11 cellular contexts compared by ENCODE assay signal in the genomic region with DNA sequence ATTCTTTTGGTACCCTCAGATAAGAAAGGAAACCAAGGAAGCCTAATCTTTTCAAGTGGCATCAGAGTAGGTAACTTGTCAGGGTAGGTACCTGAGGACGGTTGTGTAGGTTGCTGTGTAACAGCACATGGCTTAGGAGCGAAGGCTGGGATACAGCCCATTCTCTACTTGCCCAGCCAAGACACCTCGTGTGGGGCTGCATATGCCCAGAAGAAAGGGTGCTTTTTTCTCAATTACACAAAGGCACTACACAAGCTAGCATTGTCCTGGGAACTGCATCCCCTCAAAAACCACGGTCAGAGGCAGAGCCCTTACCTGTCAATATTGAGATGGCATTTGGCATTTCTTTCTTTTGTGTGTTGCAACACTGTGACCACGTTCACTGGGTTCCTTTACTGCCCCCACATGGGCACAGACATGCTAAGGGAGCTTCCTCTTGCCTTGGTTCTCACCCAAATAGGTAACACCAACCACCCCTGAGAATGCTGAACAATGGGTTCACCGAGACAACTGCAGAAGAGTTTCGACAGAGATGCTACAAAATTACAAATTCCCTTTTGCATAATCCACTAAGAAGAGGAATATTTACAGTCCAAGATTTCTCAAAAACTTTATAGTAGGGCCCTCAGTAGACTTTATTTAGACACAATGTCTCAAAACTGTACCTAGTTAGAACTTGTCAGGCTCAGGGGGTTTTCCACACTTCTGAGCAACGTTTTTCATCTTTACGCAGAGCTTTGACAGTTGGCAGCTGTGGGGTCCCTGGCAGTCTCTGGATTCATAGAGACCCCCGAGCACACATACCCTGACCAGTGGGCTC. TPM values are rescaled to one million over a fixed set of nuclear protein-coding genes. Genes with fewer than 3 reads are reported as not detected.
DNase-seq lines count a peak whose midpoint lies in the region; ATAC-seq and TF ChIP-seq lines count a peak whose summit lies in the region.
"Had no signal": no experiment of that assay in that cellular context is flagged by ENCODE, and none has a peak within 500 bp of the region (broad histone marks: within the 10 kb centered on the region; RNA-seq: fewer than 3 reads in every experiment).

No MANE protein-coding gene starts in this region.

- no peak overlapping the region for H3K9ac ChIP-seq in SK-N-SH

- H3K4me1 Mint-ChIP-seq in naive thymus-derived CD8-positive, alpha-beta T cell: peaks cover 6 to 25% (median 21%) of the 10 kb centered on the region in 4 donors
- H3K4me1 Mint-ChIP-seq: nephron had no signal

- TF ChIP-seq EP300 in SK-N-SH (IDR thresholded peaks at IDR 0.05; ENCODE audit: borderline replicate concordance in 1 of 2, low read depth in 1 of 2, low read length in 1 of 2): no peak

- H3K36me3 Mint-ChIP-seq in naive thymus-derived CD8-positive, alpha-beta T cell: no peaks in the 10 kb centered on the region

- H3K9me3 ChIP-seq in SK-N-SH: no peaks in the 10 kb centered on the region

- no peak overlapping the region for H3K27ac ChIP-seq in SK-N-SH (ENCODE audit: low read depth in 2 of 2, low read length in 1 of 2)

- H3K79me2 ChIP-seq in SK-N-SH (ENCODE audit: insufficient read depth): no peaks in the 10 kb centered on the region

- no peak for TF ChIP-seq CTCF in SK-N-SH (IDR thresholded peaks at IDR 0.05)

- no peaks in the 10 kb centered on the region for H4K20me1 ChIP-seq in SK-N-SH (ENCODE audit: insufficient read depth)

- TF ChIP-seq RAD21 in SK-N-SH (IDR thresholded peaks at IDR 0.05; ENCODE audit: low read length): no peak

- no peak overlapping the region; the same call in 1 of the 2 replicates for H2AFZ ChIP-seq in SK-N-SH (ENCODE audit: low read depth)

- peak overlapping the region in 5 of 10 donors; percentile 2 to 69 (median 34) for H3K4me3 Mint-ChIP-seq in naive thymus-derived CD8-positive, alpha-beta T cell
- H3K4me3 Mint-ChIP-seq: nephron had no signal

- H3K27me3 ChIP-seq in SK-N-SH (ENCODE audit: insufficient read depth): peaks cover 13% of the 10 kb centered on the region; the same call in 1 of the 2 replicates

- no peaks in the 10 kb centered on the region for H3K4me1 ChIP-seq in SK-N-SH (ENCODE audit: control insufficient read depth in 1 of 2, insufficient read depth in 2 of 2, low read depth in 1 of 2, low read length in 1 of 2)

- ATAC-seq in GM21619 (IDR thresholded peaks at IDR 0.05; ENCODE audit: unreplicated experiment) (peak; percentile 77), HG03565 (IDR thresholded peaks at IDR 0.05; ENCODE audit: unreplicated experiment) (peak; percentile 76)
- ATAC-seq in naive thymus-derived CD8-positive, alpha-beta T cell: peak; percentile 79 to 84

- POLR2A ChIA-PET in naive thymus-derived CD8-positive, alpha-beta T cell (lab: Charles Lee): no interaction called here
- POLR2A ChIA-PET in SK-N-SH (lab: Yijun Ruan, JAX): no interaction called here

- no peak overlapping the region for H3K4me3 ChIP-seq in SK-N-SH (ENCODE audit: low read depth in 2 of 2, low read length in 1 of 2)

- CTCF ChIA-PET in SK-N-SH (lab: Yijun Ruan, JAX): interaction anchor here (1.5 to 3.5 kb wide), 2 partner anchors 7 to 52 kb away, joined by 5 to 22 read pairs; no protein-coding TSS in a partner anchor

- H3K27me3 Mint-ChIP-seq in naive thymus-derived CD8-positive, alpha-beta T cell: peaks cover 0 to 1% (median 0%) of the 10 kb centered on the region in 5 donors

- H3K9me2 ChIP-seq in SK-N-SH: no peaks in the 10 kb centered on the region

- H3F3A ChIP-seq in SK-N-SH (replicated peaks; ENCODE audit: insufficient read depth): no peaks in the 10 kb centered on the region

- 17% methylated on average over 8 of the region's 10 CpGs for WGBS in SK-N-SH (ENCODE audit: low lambda C conversion rate)

- peak overlapping the region in 3 of 10 donors; percentile 1 to 91 (median 61) for H3K27ac Mint-ChIP-seq in naive thymus-derived CD8-positive, alpha-beta T cell
- H3K27ac Mint-ChIP-seq: nephron had no signal

- H3K9me3 Mint-ChIP-seq in naive thymus-derived CD8-positive, alpha-beta T cell: no peaks in the 10 kb centered on the region
- H3K9me3 Mint-ChIP-seq: nephron had no signal

- H3K36me3 ChIP-seq in SK-N-SH (replicated peaks in 1 of 2; ENCODE audit: control insufficient read depth in 1 of 2, insufficient read depth in 2 of 2, low read length in 1 of 2): no peaks in the 10 kb centered on the region

- H3K4me2 ChIP-seq in SK-N-SH: no peak overlapping the region

- peak; percentile 6 for DNase-seq in activated CD4-positive, CD25-positive, alpha-beta regulatory T cell treated with anti-CD3 and anti-CD28 coated beads, Interleukin-2, amount 50 U/mL, for 16 hours (ENCODE audit: low read depth, low spot score)
- no peak for DNase-seq in activated CD4-positive, CD25-positive, alpha-beta regulatory T cell treated with anti-CD3 and anti-CD28 coated beads, Interleukin-2, amount 50 U/mL, for 72 hours
- peak in 4 of 10 donors; percentile 22 to 40 (median 25) for DNase-seq in naive thymus-derived CD8-positive, alpha-beta T cell
- DNase-seq in central memory CD4-positive, alpha-beta T cell: no peak
- DNase-seq in SK-N-SH: no peak
- DNase-seq in GF-D8 (lab: John Stamatoyannopoulos, UW): no peak
- DNase-seq: ACHN, T-helper 9 cell had no signal

TF ChIP-seq in SK-N-SH, 30 proteins besides CTCF, POLR2A, EP300 and RAD21 (continues in another document):
- TF ChIP-seq MEF2A (IDR thresholded peaks at IDR 0.05; ENCODE audit: borderline replicate concordance, low read depth) (no peak), GATA2 (CRISPR knock-in tag; IDR thresholded peaks at IDR 0.05) (no peak), RFX5 (IDR thresholded peaks at IDR 0.05; ENCODE audit: low read length) (no peak), TEAD4 (IDR thresholded peaks at IDR 0.05; ENCODE audit: borderline replicate concordance, insufficient read depth) (no peak)
- TF ChIP-seq, protein P1, sequence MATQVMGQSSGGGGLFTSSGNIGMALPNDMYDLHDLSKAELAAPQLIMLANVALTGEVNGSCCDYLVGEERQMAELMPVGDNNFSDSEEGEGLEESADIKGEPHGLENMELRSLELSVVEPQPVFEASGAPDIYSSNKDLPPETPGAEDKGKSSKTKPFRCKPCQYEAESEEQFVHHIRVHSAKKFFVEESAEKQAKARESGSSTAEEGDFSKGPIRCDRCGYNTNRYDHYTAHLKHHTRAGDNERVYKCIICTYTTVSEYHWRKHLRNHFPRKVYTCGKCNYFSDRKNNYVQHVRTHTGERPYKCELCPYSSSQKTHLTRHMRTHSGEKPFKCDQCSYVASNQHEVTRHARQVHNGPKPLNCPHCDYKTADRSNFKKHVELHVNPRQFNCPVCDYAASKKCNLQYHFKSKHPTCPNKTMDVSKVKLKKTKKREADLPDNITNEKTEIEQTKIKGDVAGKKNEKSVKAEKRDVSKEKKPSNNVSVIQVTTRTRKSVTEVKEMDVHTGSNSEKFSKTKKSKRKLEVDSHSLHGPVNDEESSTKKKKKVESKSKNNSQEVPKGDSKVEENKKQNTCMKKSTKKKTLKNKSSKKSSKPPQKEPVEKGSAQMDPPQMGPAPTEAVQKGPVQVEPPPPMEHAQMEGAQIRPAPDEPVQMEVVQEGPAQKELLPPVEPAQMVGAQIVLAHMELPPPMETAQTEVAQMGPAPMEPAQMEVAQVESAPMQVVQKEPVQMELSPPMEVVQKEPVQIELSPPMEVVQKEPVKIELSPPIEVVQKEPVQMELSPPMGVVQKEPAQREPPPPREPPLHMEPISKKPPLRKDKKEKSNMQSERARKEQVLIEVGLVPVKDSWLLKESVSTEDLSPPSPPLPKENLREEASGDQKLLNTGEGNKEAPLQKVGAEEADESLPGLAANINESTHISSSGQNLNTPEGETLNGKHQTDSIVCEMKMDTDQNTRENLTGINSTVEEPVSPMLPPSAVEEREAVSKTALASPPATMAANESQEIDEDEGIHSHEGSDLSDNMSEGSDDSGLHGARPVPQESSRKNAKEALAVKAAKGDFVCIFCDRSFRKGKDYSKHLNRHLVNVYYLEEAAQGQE (IDR thresholded peaks at IDR 0.05; ENCODE audit: low read depth, low read length): no peak
- TF ChIP-seq, protein P2, sequence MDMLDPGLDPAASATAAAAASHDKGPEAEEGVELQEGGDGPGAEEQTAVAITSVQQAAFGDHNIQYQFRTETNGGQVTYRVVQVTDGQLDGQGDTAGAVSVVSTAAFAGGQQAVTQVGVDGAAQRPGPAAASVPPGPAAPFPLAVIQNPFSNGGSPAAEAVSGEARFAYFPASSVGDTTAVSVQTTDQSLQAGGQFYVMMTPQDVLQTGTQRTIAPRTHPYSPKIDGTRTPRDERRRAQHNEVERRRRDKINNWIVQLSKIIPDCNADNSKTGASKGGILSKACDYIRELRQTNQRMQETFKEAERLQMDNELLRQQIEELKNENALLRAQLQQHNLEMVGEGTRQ (IDR thresholded peaks at IDR 0.05; ENCODE audit: borderline replicate concordance, low read depth, low read length): no peak
- TF ChIP-seq, protein P3, sequence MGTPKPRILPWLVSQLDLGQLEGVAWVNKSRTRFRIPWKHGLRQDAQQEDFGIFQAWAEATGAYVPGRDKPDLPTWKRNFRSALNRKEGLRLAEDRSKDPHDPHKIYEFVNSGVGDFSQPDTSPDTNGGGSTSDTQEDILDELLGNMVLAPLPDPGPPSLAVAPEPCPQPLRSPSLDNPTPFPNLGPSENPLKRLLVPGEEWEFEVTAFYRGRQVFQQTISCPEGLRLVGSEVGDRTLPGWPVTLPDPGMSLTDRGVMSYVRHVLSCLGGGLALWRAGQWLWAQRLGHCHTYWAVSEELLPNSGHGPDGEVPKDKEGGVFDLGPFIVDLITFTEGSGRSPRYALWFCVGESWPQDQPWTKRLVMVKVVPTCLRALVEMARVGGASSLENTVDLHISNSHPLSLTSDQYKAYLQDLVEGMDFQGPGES (IDR thresholded peaks at IDR 0.05; ENCODE audit: low read depth, low read length): no peak
- TF ChIP-seq, protein P4, sequence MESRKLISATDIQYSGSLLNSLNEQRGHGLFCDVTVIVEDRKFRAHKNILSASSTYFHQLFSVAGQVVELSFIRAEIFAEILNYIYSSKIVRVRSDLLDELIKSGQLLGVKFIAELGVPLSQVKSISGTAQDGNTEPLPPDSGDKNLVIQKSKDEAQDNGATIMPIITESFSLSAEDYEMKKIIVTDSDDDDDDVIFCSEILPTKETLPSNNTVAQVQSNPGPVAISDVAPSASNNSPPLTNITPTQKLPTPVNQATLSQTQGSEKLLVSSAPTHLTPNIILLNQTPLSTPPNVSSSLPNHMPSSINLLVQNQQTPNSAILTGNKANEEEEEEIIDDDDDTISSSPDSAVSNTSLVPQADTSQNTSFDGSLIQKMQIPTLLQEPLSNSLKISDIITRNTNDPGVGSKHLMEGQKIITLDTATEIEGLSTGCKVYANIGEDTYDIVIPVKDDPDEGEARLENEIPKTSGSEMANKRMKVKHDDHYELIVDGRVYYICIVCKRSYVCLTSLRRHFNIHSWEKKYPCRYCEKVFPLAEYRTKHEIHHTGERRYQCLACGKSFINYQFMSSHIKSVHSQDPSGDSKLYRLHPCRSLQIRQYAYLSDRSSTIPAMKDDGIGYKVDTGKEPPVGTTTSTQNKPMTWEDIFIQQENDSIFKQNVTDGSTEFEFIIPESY (IDR thresholded peaks at IDR 0.05; ENCODE audit: borderline replicate concordance, low read depth): no peak

RNA-seq across cellular contexts. Expression of a gene that starts 35.8 kb away (rescaled TPM):
- under 1 TPM; 0.29 to 0.49 TPM for total RNA-seq in naive thymus-derived CD8-positive, alpha-beta T cell
- 1 to 10 TPM in 2 of 3 donors, under 1 TPM in 1; 0.88 to 8.0 (median 1.1) TPM for polyA plus RNA-seq in naive thymus-derived CD8-positive, alpha-beta T cell
- polyA plus RNA-seq in SK-N-SH (2012; rRNA removed): 0.15 and 0.28 TPM in 2 replicates
- polyA plus RNA-seq in SK-N-SH (2012; cell fraction: cytosol; rRNA removed): 0.14 and 0.15 TPM in 2 replicates
- polyA plus RNA-seq in SK-N-SH (2012; cell fraction: nucleus; rRNA removed): not detected in 2 replicates
